1 cellular context compared by ENCODE assay signal in genomic region chr11:112159098-112159761, GRCh38.
TF ChIP-seq lines count a peak whose summit lies in the region.

No MANE protein-coding gene starts in this region.

TF ChIP-seq in A549, 52 proteins besides CTCF, POLR2A, EP300 and RAD21 (continued from another document):
- TF ChIP-seq REST (IDR thresholded peaks at IDR 0.05) (no peak), HOXA7 (CRISPR knock-in tag; IDR thresholded peaks at IDR 0.05) (no peak), PBX3 (IDR thresholded peaks at IDR 0.05) (no peak), HEYL (CRISPR knock-in tag; IDR thresholded peaks at IDR 0.05) (no peak), HDAC2 (IDR thresholded peaks at IDR 0.05) (no peak), ATOH8 (CRISPR knock-in tag; IDR thresholded peaks at IDR 0.05; ENCODE audit: low read depth) (no peak), ESRRA (IDR thresholded peaks at IDR 0.05; ENCODE audit: borderline replicate concordance, low read length) (no peak), ZNF302 (CRISPR knock-in tag; IDR thresholded peaks at IDR 0.05) (no peak), ZFP36 (IDR thresholded peaks at IDR 0.05; ENCODE audit: borderline replicate concordance, partially characterized antibody) (no peak), EHF (CRISPR knock-in tag; IDR thresholded peaks at IDR 0.05) (no peak)
- TF ChIP-seq, protein P1, sequence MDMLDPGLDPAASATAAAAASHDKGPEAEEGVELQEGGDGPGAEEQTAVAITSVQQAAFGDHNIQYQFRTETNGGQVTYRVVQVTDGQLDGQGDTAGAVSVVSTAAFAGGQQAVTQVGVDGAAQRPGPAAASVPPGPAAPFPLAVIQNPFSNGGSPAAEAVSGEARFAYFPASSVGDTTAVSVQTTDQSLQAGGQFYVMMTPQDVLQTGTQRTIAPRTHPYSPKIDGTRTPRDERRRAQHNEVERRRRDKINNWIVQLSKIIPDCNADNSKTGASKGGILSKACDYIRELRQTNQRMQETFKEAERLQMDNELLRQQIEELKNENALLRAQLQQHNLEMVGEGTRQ (IDR thresholded peaks at IDR 0.05): no peak
TF ChIP-seq in A549: peak in this region for 0.
